22 cellular contexts compared by ENCODE assay signal in genomic region chr4:24688453-24688852, GRCh38.
DNase-seq lines count a peak whose midpoint lies in the region; ATAC-seq, FAIRE-seq and TF ChIP-seq lines count a peak whose summit lies in the region.
"Had no signal": no experiment of that assay in that cellular context is flagged by ENCODE, and none has a peak within 500 bp of the region (broad histone marks: within the 10 kb centered on the region; RNA-seq: fewer than 3 reads in every experiment).

No MANE protein-coding gene starts in this region.

- H2AFZ ChIP-seq in SK-N-SH (ENCODE audit: low read depth) (no peak overlapping the region), IMR-90 (replicated peaks; ENCODE audit: low read length, poor library complexity) (no peak overlapping the region), H1 (ENCODE audit: low read length) (no peak overlapping the region)

- no peaks in the 10 kb centered on the region; the same call in 1 of the 2 replicates for H3K27me3 ChIP-seq in SK-N-SH (ENCODE audit: insufficient read depth)
- H3K27me3 ChIP-seq in IMR-90 (ENCODE audit: control insufficient read depth, insufficient read depth, low read length): peaks cover 5% of the 10 kb centered on the region; the same call in 1 of the 2 replicates
- H3K27me3 ChIP-seq in H1 (replicated peaks in 1 of 4; ENCODE audit: control insufficient read depth in 3 of 4, extremely low read depth in 1 of 4, insufficient read depth in 3 of 4, low read length in 3 of 4): no peaks in the 10 kb centered on the region
- H3K27me3 ChIP-seq: BLaER1 had no signal

- no peak overlapping the region for H2BK15ac ChIP-seq in IMR-90 (ENCODE audit: low read depth, low read length)
- H2BK15ac ChIP-seq in H1 (ENCODE audit: low read length): no peak overlapping the region

- H3K4me1 ChIP-seq in SK-N-SH (ENCODE audit: control insufficient read depth in 1 of 2, insufficient read depth in 2 of 2, low read depth in 1 of 2, low read length in 1 of 2) (no peaks in the 10 kb centered on the region; a peak in 1 of 4 replicates), IMR-90 (ENCODE audit: control insufficient read depth, insufficient read depth, low read length) (peaks cover 3% of the 10 kb centered on the region; the same call in 1 of the 2 replicates), H1 (replicated peaks in 1 of 4; ENCODE audit: control insufficient read depth in 3 of 4, insufficient read depth in 4 of 4, low read length in 3 of 4) (peaks cover 0 to 19% (median 2%) of the 10 kb centered on the region in 4 experiments; a peak in 3 of 7 replicates)

- H2AK9ac ChIP-seq in IMR-90 (replicated peaks; ENCODE audit: low read depth, low read length, poor library complexity): no peak overlapping the region

- BruUV-seq in IMR-90 (replicated peaks; lab: Mats Ljungman, UMichigan): no TSS peak

- no peak overlapping the region for H4K91ac ChIP-seq in IMR-90 (ENCODE audit: insufficient read depth, low read depth, low read length)
- H4K91ac ChIP-seq in H1 (replicated peaks; ENCODE audit: insufficient read length, low read length): peak overlapping the region; percentile 47

- no peaks in the 10 kb centered on the region for H3K23me2 ChIP-seq in H1 (ENCODE audit: low read depth, low read length)

- H3F3A ChIP-seq in SK-N-SH (replicated peaks; ENCODE audit: insufficient read depth): no peaks in the 10 kb centered on the region

- H2AK5ac ChIP-seq in IMR-90 (ENCODE audit: low read depth, low read length): 0 out of 2 replicates have a peak overlapping the region, but pooled peaks have one; percentile 10
- H2AK5ac ChIP-seq in H1 (ENCODE audit: low read depth, low read length): no peak overlapping the region

- no peak overlapping the region for H3K27ac ChIP-seq in SK-N-SH (ENCODE audit: low read depth in 2 of 2, low read length in 1 of 2)
- H3K27ac ChIP-seq in IMR-90 (ENCODE audit: insufficient read depth, low read length): peak overlapping the region; percentile 36; the same call in 1 of the 2 replicates
- no peak overlapping the region for H3K27ac ChIP-seq in H1 (ENCODE audit: low read depth, low read length)
- H3K27ac ChIP-seq: 22Rv1, BLaER1, C4-2B had no signal

- WGBS in SK-N-SH (ENCODE audit: low lambda C conversion rate): 17% methylated on average over 3 of the region's 3 CpGs
- 67% methylated on average over 3 of the region's 3 CpGs; no CpG with 5 or more reads in 1 of the 2 experiments for WGBS in IMR-90 (ENCODE audit: extremely low coverage in 2 of 2, insufficient read length in 1 of 2), 2 experiments
- WGBS in H1 (ENCODE audit: extremely low coverage in 1 of 2, insufficient coverage in 1 of 2, insufficient read length in 1 of 2, insufficient replicate concordance in 2 of 2, low coverage in 1 of 2, low lambda C conversion rate in 2 of 2, missing lambda C conversion rate in 1 of 2), 2 experiments: 88% methylated on average over 3 of the region's 3 CpGs; no CpG with 5 or more reads in 1 of the 2 experiments

- DNase-seq in SK-N-SH: no peak
- no peak for DNase-seq in IMR-90
- DNase-seq in H1 (ENCODE audit: low read depth in 1 of 2, low spot score in 2 of 2): no peak
- DNase-seq in activated T-cell treated with anti-CD3 and anti-CD28 coated beads, Interleukin-2, amount 50 U/mL, for 48 hours: no peak
- no peak for DNase-seq in activated CD4-positive, alpha-beta T cell treated with anti-CD3 and anti-CD28 coated beads for 4 hours
- DNase-seq in NCI-H187 (lab: John Stamatoyannopoulos, UW): no peak
- DNase-seq: CD4-positive, CD25-positive, alpha-beta regulatory T cell; CD8-positive, alpha-beta T cell; DMS 273 treated with DMSO at 0.1 percent for 48 hours; DMS79; EL; GDM1; GOT3; H7; HCEC 1CT had no signal

- no peaks in the 10 kb centered on the region for H3K9me1 ChIP-seq in IMR-90 (ENCODE audit: insufficient read depth, low read length)

- POLR2A ChIA-PET in SK-N-SH (lab: Yijun Ruan, JAX): no interaction called here
- POLR2A ChIA-PET in IMR-90 (lab: Charles Lee; ENCODE audit: unreplicated experiment): no interaction called here
- POLR2A ChIA-PET in H1 (lab: Charles Lee; ENCODE audit: partially characterized antibody): interaction anchor here (1.1 to 1.3 kb wide), 2 partner anchors 9 to 115 kb away, joined by 3 to 5 read pairs; no protein-coding TSS in a partner anchor

- TF ChIP-seq RAD21 in SK-N-SH (IDR thresholded peaks at IDR 0.05; ENCODE audit: low read length): no peak
- no peak for TF ChIP-seq RAD21 in IMR-90 (IDR thresholded peaks at IDR 0.05; ENCODE audit: low read length)
- TF ChIP-seq RAD21 in H1 (IDR thresholded peaks at IDR 0.05 in 1 of 2, conservative IDR thresholded peaks at IDR 0.05 in 1 of 2; ENCODE audit: low read depth in 2 of 2, low read length in 2 of 2): no peak

- no peak overlapping the region; the same call in 1 of the 2 replicates for H3K18ac ChIP-seq in IMR-90 (ENCODE audit: low read depth, low read length)
- H3K18ac ChIP-seq in H1 (ENCODE audit: extremely low read depth, low read length): no peak overlapping the region; the same call in 1 of the 2 replicates

- no peak overlapping the region for H4K5ac ChIP-seq in IMR-90 (ENCODE audit: low read depth, low read length)
- no peak overlapping the region for H4K5ac ChIP-seq in H1 (ENCODE audit: insufficient read length, low read depth, low read length)

- TF ChIP-seq EP300 in SK-N-SH (IDR thresholded peaks at IDR 0.05; ENCODE audit: borderline replicate concordance in 1 of 2, low read depth in 1 of 2, low read length in 1 of 2) (no peak), H1 (IDR thresholded peaks at IDR 0.05; ENCODE audit: borderline replicate concordance in 1 of 2, low read depth in 2 of 2, low read length in 2 of 2) (no peak)

- H3K14ac ChIP-seq in IMR-90 (replicated peaks; ENCODE audit: low read depth, low read length) (no peak overlapping the region), H1 (ENCODE audit: insufficient read length) (no peak overlapping the region)

- H2BK120ac ChIP-seq in IMR-90 (ENCODE audit: low read depth, low read length): no peak overlapping the region
- peak overlapping the region; percentile 63 for H2BK120ac ChIP-seq in H1 (replicated peaks; ENCODE audit: low read depth, low read length)

- H3K79me1 ChIP-seq in IMR-90 (ENCODE audit: low read depth in 1 of 2, low read length in 2 of 2) (no peaks in the 10 kb centered on the region), H1 (ENCODE audit: low read depth, low read length) (no peaks in the 10 kb centered on the region)

- no peak overlapping the region for H3K4ac ChIP-seq in IMR-90 (ENCODE audit: low read depth, low read length)
- H3K4ac ChIP-seq in H1 (replicated peaks; ENCODE audit: insufficient read length, low read depth, low read length): peak overlapping the region; percentile 6

- TF ChIP-seq CTCF in SK-N-SH (IDR thresholded peaks at IDR 0.05): no peak
- no peak for TF ChIP-seq CTCF in IMR-90 (conservative IDR thresholded peaks at IDR 0.05; ENCODE audit: low read depth, low read length)
- TF ChIP-seq CTCF in H1 (IDR thresholded peaks at IDR 0.05; ENCODE audit: control extremely low read depth in 1 of 3, insufficient read depth in 1 of 3, low read depth in 1 of 3, low read length in 3 of 3): no peak

- in situ Hi-C loops in IMR-90 (cut with MboI; ENCODE audit: low sequenced_read_pairs): loop anchor here (25.0 kb wide), 1 partner anchor 201 kb away; no protein-coding TSS in a partner anchor

- CTCF ChIA-PET in SK-N-SH (lab: Yijun Ruan, JAX) (interaction anchor here (1.2 to 3.6 kb wide), 3 partner anchors 25 to 199 kb away, joined by 4 to 20 read pairs (median 5); no protein-coding TSS in a partner anchor), IMR-90 (lab: Yijun Ruan, JAX) (no interaction called here), H1 (lab: Charles Lee; ENCODE audit: partially characterized antibody) (interaction anchor here (0.6 to 3.6 kb wide), 31 partner anchors 13 to 387 kb away, joined by 3 to 24 read pairs (median 4); partner anchors contain the start of gene DHX15)

- H3K56ac ChIP-seq in IMR-90 (ENCODE audit: extremely low read depth, insufficient read depth, low read length) (no peak overlapping the region), H1 (replicated peaks; ENCODE audit: insufficient read length, low read depth, low read length) (no peak overlapping the region)

- H2BK5ac ChIP-seq in IMR-90 (ENCODE audit: low read depth, low read length, poor library complexity, severe bottlenecking): no peak overlapping the region
- H2BK5ac ChIP-seq in H1 (ENCODE audit: low read depth, low read length): 0 out of 2 replicates have a peak overlapping the region, but pooled peaks have one; percentile 3

- H3K9ac ChIP-seq in SK-N-SH: no peak overlapping the region
- H3K9ac ChIP-seq in IMR-90 (ENCODE audit: low read depth, low read length): no peak overlapping the region
- no peak overlapping the region for H3K9ac ChIP-seq in H1 (replicated peaks in 1 of 4; ENCODE audit: extremely low read depth in 1 of 4, low read depth in 3 of 4, low read length in 3 of 4)
- H3K9ac ChIP-seq: BLaER1 had no signal

- H3K79me2 ChIP-seq in SK-N-SH (ENCODE audit: insufficient read depth) (no peaks in the 10 kb centered on the region), H1 (ENCODE audit: control insufficient read depth in 1 of 2, insufficient read depth in 2 of 2, low read length in 2 of 2) (no peaks in the 10 kb centered on the region)

- ATAC-seq in SK-N-SH treated with all-trans-retinoic acid at 6 μM for 48 hours (no peak), IMR-90 (ENCODE audit: low read depth) (no peak)
- ATAC-seq: CD8-positive, alpha-beta T cell; GM12878 had no signal

- H2BK20ac ChIP-seq in IMR-90 (ENCODE audit: low read depth, low read length) (no peak overlapping the region), H1 (ENCODE audit: low read length) (0 out of 2 replicates have a peak overlapping the region, but pooled peaks have one; percentile 88)

- intact Hi-C loops in IMR-90 (cut with micrococcal nuclease): loop anchor here (10.0 kb wide), 1 partner anchor 214 kb away; no protein-coding TSS in a partner anchor

- no peak overlapping the region for H2BK12ac ChIP-seq in H1 (ENCODE audit: low read depth, low read length)

- H3K4me2 ChIP-seq in SK-N-SH: no peak overlapping the region
- no peak overlapping the region for H3K4me2 ChIP-seq in IMR-90 (ENCODE audit: low read depth, low read length)
- H3K4me2 ChIP-seq in H1 (ENCODE audit: insufficient read depth in 1 of 2, low read depth in 2 of 2, low read length in 2 of 2): peak overlapping the region in 1 of 2 experiments; percentile 47; a peak in 1 of 4 replicates

- FAIRE-seq in H1 (lab: Jason Lieb, UNC): no peak
- FAIRE-seq: A204.1, D721Med, GM12878 had no signal

- H3K23ac ChIP-seq in IMR-90 (ENCODE audit: low read depth, low read length): no peak overlapping the region
- H3K23ac ChIP-seq in H1 (ENCODE audit: insufficient read length): no peak overlapping the region

- H4K20me1 ChIP-seq in SK-N-SH (ENCODE audit: insufficient read depth): no peaks in the 10 kb centered on the region
- no peaks in the 10 kb centered on the region for H4K20me1 ChIP-seq in IMR-90 (ENCODE audit: insufficient read depth, low read length)
- H4K20me1 ChIP-seq in H1 (replicated peaks in 1 of 2; ENCODE audit: control insufficient read depth in 1 of 2, insufficient read depth in 2 of 2, low read length in 2 of 2): no peaks in the 10 kb centered on the region
- H4K20me1 ChIP-seq: BLaER1 had no signal

- no peak for TF ChIP-seq POLR2A in IMR-90 (IDR thresholded peaks at IDR 0.05; ENCODE audit: low read depth, low read length)
- TF ChIP-seq POLR2A in H1 (IDR thresholded peaks at IDR 0.05; ENCODE audit: control extremely low read depth in 1 of 2, low read depth in 2 of 2, low read length in 2 of 2): no peak

- H3K9me3 ChIP-seq in SK-N-SH (no peaks in the 10 kb centered on the region), IMR-90 (ENCODE audit: control insufficient read depth, insufficient read depth, low read length) (peaks cover 2% of the 10 kb centered on the region; the same call in 1 of the 2 replicates), H1 (ENCODE audit: insufficient read depth in 2 of 2, low read depth in 1 of 2, low read length in 1 of 2) (no peaks in the 10 kb centered on the region)

- H3K36me3 ChIP-seq in SK-N-SH (replicated peaks in 1 of 2; ENCODE audit: control insufficient read depth in 1 of 2, insufficient read depth in 2 of 2, low read length in 1 of 2): no peaks in the 10 kb centered on the region
- no peaks in the 10 kb centered on the region for H3K36me3 ChIP-seq in IMR-90 (ENCODE audit: control insufficient read depth, insufficient read depth, low read length)
- H3K36me3 ChIP-seq in H1 (ENCODE audit: control insufficient read depth in 2 of 4, insufficient read depth in 4 of 4, low read length in 3 of 4): no peaks in the 10 kb centered on the region
- H3K36me3 ChIP-seq: BLaER1 had no signal

- H4K8ac ChIP-seq in IMR-90 (ENCODE audit: low read depth in 2 of 2, low read length in 2 of 2) (no peak overlapping the region), H1 (ENCODE audit: extremely low read depth, insufficient read depth, low read length) (no peak overlapping the region)

- no peak overlapping the region for H3K4me3 ChIP-seq in SK-N-SH (ENCODE audit: low read depth in 2 of 2, low read length in 1 of 2)
- no peak overlapping the region for H3K4me3 ChIP-seq in IMR-90 (ENCODE audit: insufficient read depth, low read depth, low read length)
- H3K4me3 ChIP-seq in H1 (ENCODE audit: extremely low read depth in 1 of 4, insufficient read depth in 2 of 4, low read depth in 3 of 4, low read length in 4 of 4): no peak overlapping the region
- H3K4me3 ChIP-seq: BLaER1, GM12878 had no signal

- no peaks in the 10 kb centered on the region for H3K9me2 ChIP-seq in SK-N-SH

- dilution Hi-C loops in IMR-90 (cut with HindIII; ENCODE audit: low sequenced_read_pairs, unreplicated experiment): no loop called here
